In the genomic region with DNA sequence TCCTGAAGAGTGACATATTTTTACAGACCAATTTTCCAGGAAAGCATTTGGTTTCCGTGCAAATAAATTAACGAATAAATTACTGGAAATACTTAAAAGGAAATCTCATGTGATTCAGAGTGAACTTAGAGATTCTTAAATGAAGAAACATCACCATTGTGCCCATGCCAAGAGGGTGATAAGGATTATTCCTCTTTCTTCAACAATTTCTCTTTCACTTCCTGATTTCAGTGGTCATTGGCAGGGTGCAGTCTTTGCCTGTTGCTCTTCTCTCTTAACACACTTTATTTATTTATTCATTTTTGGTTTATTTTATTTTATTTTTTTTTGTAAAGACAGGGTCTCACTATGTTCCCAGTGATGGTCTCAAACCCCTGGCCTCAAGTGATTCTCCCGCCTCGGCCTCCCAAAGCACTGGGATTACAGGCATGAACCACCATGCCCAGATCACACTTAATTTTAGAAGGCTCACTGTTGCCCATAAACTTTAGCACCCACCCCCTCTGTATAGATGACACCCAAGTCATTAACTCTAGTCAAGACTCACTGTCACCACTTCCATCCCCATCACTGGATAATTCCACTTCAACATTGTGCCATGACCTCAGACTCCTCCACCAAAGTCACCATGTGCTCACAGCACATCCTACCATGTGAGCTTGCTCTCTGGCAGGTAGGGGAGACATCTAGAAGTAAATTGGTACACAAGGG, we compare ENCODE assay signal across 17 cellular contexts.
DNase-seq lines count a peak whose midpoint lies in the region; ATAC-seq and TF ChIP-seq lines count a peak whose summit lies in the region.
"Had no signal": no experiment of that assay in that cellular context is flagged by ENCODE, and none has a peak within 500 bp of the region (broad histone marks: within the 10 kb centered on the region; RNA-seq: fewer than 3 reads in every experiment).

No MANE protein-coding gene starts in this region.

- intact Hi-C loops in upper lobe of right lung (cut with DNase I) (no loop called here), A673 (cut with micrococcal nuclease; ENCODE audit: unreplicated experiment) (loop anchor here (1.0 kb wide), 1 partner anchor 11 kb away; no protein-coding TSS in a partner anchor)
- intact Hi-C loops in CD8-positive, alpha-beta T cell (cut with DNase I, micrococcal nuclease): no loop called here

- no peak overlapping the region for H3K4me3 ChIP-seq in upper lobe of right lung
- no peak overlapping the region for H3K4me3 ChIP-seq in A673 (ENCODE audit: low read depth, low read length, poor library complexity, severe bottlenecking)
- H3K4me3 ChIP-seq in CD8-positive, alpha-beta T cell (ENCODE audit: low read depth, low read length): no peak overlapping the region
- H3K4me3 ChIP-seq: testis had no signal

- H3K4me1 ChIP-seq in upper lobe of right lung (peaks cover 5% of the 10 kb centered on the region), A673 (ENCODE audit: insufficient read depth, low read length, poor library complexity, severe bottlenecking) (no peaks in the 10 kb centered on the region)
- peaks cover 8% of the 10 kb centered on the region for H3K4me1 ChIP-seq in CD8-positive, alpha-beta T cell (ENCODE audit: insufficient read depth, low read length)
- H3K4me1 ChIP-seq: testis had no signal

- CTCF ChIA-PET in A673 (lab: Charles Lee): no interaction called here
- CTCF ChIA-PET in CD8-positive, alpha-beta T cell (lab: Charles Lee): interaction anchor here (0.6 kb wide), 1 partner anchor 302 kb away, joined by 3 read pairs; no protein-coding TSS in a partner anchor

- no peak overlapping the region for H3K27ac Mint-ChIP-seq in CD8-positive, alpha-beta T cell
- H3K27ac Mint-ChIP-seq: activated naive CD4-positive, alpha-beta T cell treated with anti-CD3 and anti-CD28 coated beads for 36 hours had no signal

- no peaks in the 10 kb centered on the region for H3K9me3 Mint-ChIP-seq in CD8-positive, alpha-beta T cell
- H3K9me3 Mint-ChIP-seq: activated naive CD4-positive, alpha-beta T cell treated with anti-CD3 and anti-CD28 coated beads for 36 hours had no signal

- H3K9me3 ChIP-seq in upper lobe of right lung: no peaks in the 10 kb centered on the region
- no peaks in the 10 kb centered on the region for H3K9me3 ChIP-seq in A673 (ENCODE audit: low read depth, low read length, poor library complexity, severe bottlenecking)
- no peaks in the 10 kb centered on the region for H3K9me3 ChIP-seq in CD8-positive, alpha-beta T cell (ENCODE audit: low read length)
- H3K9me3 ChIP-seq: testis had no signal

- DNase-seq in NOMO-1 treated with dmso at 0.1 percent for 144 hours (lab: John Stamatoyannopoulos, UW; ENCODE audit: unreplicated experiment): peak; percentile 51
- DNase-seq in upper lobe of right lung: no peak
- no peak for DNase-seq in A673 (ENCODE audit: low spot score)
- no peak for DNase-seq in GDM1 (lab: John Stamatoyannopoulos, UW)
- no peak for DNase-seq in CD8-positive, alpha-beta T cell
- DNase-seq: activated CD4-positive, CD25-positive, alpha-beta regulatory T cell; activated naive CD4-positive, alpha-beta T cell treated with anti-CD3 and anti-CD28 coated beads for 36 hours; H7; hippocampal formation; NCI-H1105; NCI-H226; stimulated activated CD4-positive, alpha-beta T cell treated with anti-CD3 and anti-CD28 coated beads, Interleukin-15, amount 100 ng/mL, for 24 hours; SW 1271; testis had no signal

- peak; percentile 73 for ATAC-seq in GM19351 (IDR thresholded peaks at IDR 0.05; ENCODE audit: unreplicated experiment)
- peak; percentile 59 for ATAC-seq in HG03025 (IDR thresholded peaks at IDR 0.05; ENCODE audit: low FRiP score, unreplicated experiment)
- peak; percentile 58 for ATAC-seq in upper lobe of right lung
- no peak for ATAC-seq in CD8-positive, alpha-beta T cell

- H3K27me3 ChIP-seq in upper lobe of right lung: no peaks in the 10 kb centered on the region
- H3K27me3 ChIP-seq in A673 (replicated peaks; ENCODE audit: insufficient read depth, low read depth, low read length, poor library complexity): no peaks in the 10 kb centered on the region
- H3K27me3 ChIP-seq in CD8-positive, alpha-beta T cell (ENCODE audit: insufficient read depth, low read length): no peaks in the 10 kb centered on the region
- H3K27me3 ChIP-seq: testis had no signal

- peaks cover 6% of the 10 kb centered on the region for H3K4me1 Mint-ChIP-seq in CD8-positive, alpha-beta T cell (ENCODE audit: low read depth)

- BruUV-seq in A673 (replicated peaks; lab: Mats Ljungman, UMichigan): no TSS peak

- POLR2A ChIA-PET in A673 (lab: Charles Lee; ENCODE audit: low non-redundant PET): no interaction called here
- POLR2A ChIA-PET in CD8-positive, alpha-beta T cell (lab: Charles Lee): no interaction called here

- H3K27me3 Mint-ChIP-seq in CD8-positive, alpha-beta T cell (ENCODE audit: low read depth): no peaks in the 10 kb centered on the region
- H3K27me3 Mint-ChIP-seq: brain had no signal

- no peak overlapping the region for H3K27ac ChIP-seq in upper lobe of right lung
- H3K27ac ChIP-seq in A673 (ENCODE audit: low read depth, low read length, poor library complexity, severe bottlenecking): no peak overlapping the region
- H3K27ac ChIP-seq in CD8-positive, alpha-beta T cell (ENCODE audit: low read depth, low read length): no peak overlapping the region
- H3K27ac ChIP-seq: testis had no signal

- no peak for TF ChIP-seq CTCF in upper lobe of right lung (IDR thresholded peaks at IDR 0.05)
- TF ChIP-seq CTCF in A673 (conservative IDR thresholded peaks at IDR 0.05; ENCODE audit: low read depth, low read length): no peak
- TF ChIP-seq CTCF in CD8-positive, alpha-beta T cell (IDR thresholded peaks at IDR 0.05): no peak

- H3K36me3 Mint-ChIP-seq in CD8-positive, alpha-beta T cell: no peaks in the 10 kb centered on the region
- H3K36me3 Mint-ChIP-seq: brain had no signal

- no peak overlapping the region for H3K4me3 Mint-ChIP-seq in CD8-positive, alpha-beta T cell
- H3K4me3 Mint-ChIP-seq: activated naive CD4-positive, alpha-beta T cell treated with anti-CD3 and anti-CD28 coated beads for 36 hours; brain had no signal

- H3K36me3 ChIP-seq in upper lobe of right lung: no peaks in the 10 kb centered on the region
- no peaks in the 10 kb centered on the region for H3K36me3 ChIP-seq in A673 (ENCODE audit: insufficient read depth, low read length, poor library complexity, severe bottlenecking)
- H3K36me3 ChIP-seq in CD8-positive, alpha-beta T cell (ENCODE audit: insufficient read depth, low read length): no peaks in the 10 kb centered on the region
